ENCODE assay signal across 9 cellular contexts in the genomic region with DNA sequence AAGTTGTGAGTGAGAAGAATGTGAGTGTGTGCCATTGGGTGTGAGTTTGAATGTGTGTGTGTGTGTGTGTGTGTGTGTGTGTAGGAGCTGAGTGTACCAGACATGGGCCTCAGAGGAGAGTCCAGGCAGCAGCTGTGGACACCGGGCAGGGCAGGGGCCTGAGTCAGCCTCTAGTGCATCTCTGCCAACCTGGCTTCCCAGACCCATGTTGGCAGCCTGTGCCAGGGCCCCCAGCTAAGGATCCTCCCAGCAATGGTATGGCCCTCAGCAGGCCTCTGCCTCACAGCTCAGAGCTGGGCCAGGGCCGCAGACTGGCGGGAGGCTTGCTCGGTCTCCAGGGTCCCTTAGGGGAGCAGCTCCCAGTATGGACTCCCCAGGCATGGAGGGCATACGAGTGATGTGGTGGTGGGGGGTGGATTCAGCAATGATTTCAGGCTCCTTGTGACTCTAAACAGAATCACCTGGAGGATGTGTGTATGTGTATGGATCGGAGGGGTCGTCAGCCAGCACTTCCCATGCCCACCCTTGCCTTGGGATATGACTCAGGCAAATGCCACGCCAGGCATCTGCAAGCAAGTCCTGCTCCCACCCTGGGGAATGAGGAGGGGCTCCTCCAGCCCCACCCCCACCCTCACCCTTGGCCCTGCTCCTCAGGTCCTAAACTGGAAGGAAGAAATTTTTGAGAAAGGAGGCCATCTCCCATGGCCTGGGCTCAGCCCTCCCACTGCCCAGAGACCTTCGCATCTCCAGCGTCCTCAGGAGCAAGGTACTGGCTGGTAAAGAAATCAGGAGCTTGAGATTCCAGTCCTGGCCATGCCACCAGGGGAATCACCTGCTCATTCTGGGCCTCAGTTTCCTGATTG. TPM values are rescaled to one million over a fixed set of nuclear protein-coding genes. Genes with fewer than 3 reads are reported as not detected.
DNase-seq lines count a peak whose midpoint lies in the region; ATAC-seq, FAIRE-seq and TF ChIP-seq lines count a peak whose summit lies in the region.
"Had no signal": no experiment of that assay in that cellular context is flagged by ENCODE, and none has a peak within 500 bp of the region (broad histone marks: within the 10 kb centered on the region; RNA-seq: fewer than 3 reads in every experiment).

No MANE protein-coding gene starts in this region.

- TF ChIP-seq POLR2A in H54 (IDR thresholded peaks at IDR 0.05; ENCODE audit: low read depth, low read length) (no peak), GM18505 (IDR thresholded peaks at IDR 0.05; ENCODE audit: borderline replicate concordance, extremely low read depth, insufficient read depth, insufficient read length) (no peak)

- TF ChIP-seq CTCF in coronary artery (IDR thresholded peaks at IDR 0.05): no peak

- no peak for FAIRE-seq in H54 (lab: Jason Lieb, UNC)

- peak overlapping the region in 8 of 10 donors; percentile 27 to 86 (median 80) for H3K4me3 Mint-ChIP-seq in naive thymus-derived CD4-positive, alpha-beta T cell

- H3K4me3 ChIP-seq in coronary artery: no peak overlapping the region
- H3K4me3 ChIP-seq in naive thymus-derived CD4-positive, alpha-beta T cell (ENCODE audit: low read length): no peak overlapping the region

- POLR2A ChIA-PET in naive thymus-derived CD4-positive, alpha-beta T cell (lab: Charles Lee): interaction anchor here (1.1 kb wide), 1 partner anchor 533 kb away, joined by 3 read pairs; no protein-coding TSS in a partner anchor

- H3K36me3 Mint-ChIP-seq in naive thymus-derived CD4-positive, alpha-beta T cell: no peaks in the 10 kb centered on the region

- H3K4me1 ChIP-seq in naive thymus-derived CD4-positive, alpha-beta T cell (ENCODE audit: control insufficient read depth in 2 of 2, insufficient read depth in 2 of 2, low read length in 2 of 2): peaks cover 4 to 6% of the 10 kb centered on the region in 2 donors

- CTCF ChIA-PET in naive thymus-derived CD4-positive, alpha-beta T cell (lab: Charles Lee): interaction anchor here (1.1 kb wide), 1 partner anchor 18 kb away, joined by 4 read pairs; no protein-coding TSS in a partner anchor

- peak; percentile 46 for DNase-seq in A172 (ENCODE audit: low spot score)
- DNase-seq in H54 (ENCODE audit: insufficient read length, low spot score): peak; percentile 88
- DNase-seq in coronary artery (ENCODE audit: low spot score): peak; percentile 73
- DNase-seq in naive thymus-derived CD4-positive, alpha-beta T cell: no peak
- DNase-seq in SHP77 (lab: John Stamatoyannopoulos, UW): no peak
- DNase-seq in HCEC 1CT: no peak
- DNase-seq: foreskin fibroblast had no signal

- intact Hi-C loops in naive thymus-derived CD4-positive, alpha-beta T cell (cut with micrococcal nuclease): loop anchor here (2.0 to 10.0 kb wide), 8 partner anchors 23 to 1998 kb away; a partner anchor contains a TSS

- H3K27ac Mint-ChIP-seq in naive thymus-derived CD4-positive, alpha-beta T cell: peak overlapping the region in 7 of 9 donors; percentile 3 to 91 (median 52)

- H3K36me3 ChIP-seq in naive thymus-derived CD4-positive, alpha-beta T cell (ENCODE audit: control insufficient read depth in 2 of 3, insufficient read depth in 3 of 3, low read length in 3 of 3): no peaks in the 10 kb centered on the region

- H3K4me1 Mint-ChIP-seq in naive thymus-derived CD4-positive, alpha-beta T cell: peaks cover 4 to 24% (median 7%) of the 10 kb centered on the region in 7 donors

- H3K9me3 ChIP-seq in naive thymus-derived CD4-positive, alpha-beta T cell (ENCODE audit: control insufficient read depth in 2 of 3, low read length in 3 of 3): no peaks in the 10 kb centered on the region

- H3K27me3 ChIP-seq in naive thymus-derived CD4-positive, alpha-beta T cell (ENCODE audit: control insufficient read depth in 2 of 2, insufficient read depth in 2 of 2, low read length in 2 of 2): peaks cover 5 to 7% of the 10 kb centered on the region in 2 donors

- H3K27me3 Mint-ChIP-seq in naive thymus-derived CD4-positive, alpha-beta T cell: peaks cover 10 to 47% (median 30%) of the 10 kb centered on the region in 5 donors

- no peaks in the 10 kb centered on the region for H3K9me3 Mint-ChIP-seq in naive thymus-derived CD4-positive, alpha-beta T cell

- peak overlapping the region in 1 of 2 donors; percentile 42 for H3K27ac ChIP-seq in coronary artery
- no peak overlapping the region for H3K27ac ChIP-seq in naive thymus-derived CD4-positive, alpha-beta T cell (ENCODE audit: low read depth, low read length)

- ATAC-seq in naive thymus-derived CD4-positive, alpha-beta T cell: no peak
- no peak for ATAC-seq in GM21528 (IDR thresholded peaks at IDR 0.05; ENCODE audit: low FRiP score, unreplicated experiment)
- ATAC-seq in GM18505 (IDR thresholded peaks at IDR 0.05; ENCODE audit: unreplicated experiment): no peak

RNA-seq across cellular contexts. Expression of a gene that starts 1.8 kb away (rescaled TPM):
- total RNA-seq in A172 (2014; rRNA removed; shearing (Covaris generic)): 0.47 and 1.0 TPM in 2 replicates
- total RNA-seq in naive thymus-derived CD4-positive, alpha-beta T cell: 1 to 10 TPM in 1 of 5 experiments, under 1 TPM in 1, not detected in 3; 0.66 to 1.3 TPM
- not detected for polyA plus RNA-seq in naive thymus-derived CD4-positive, alpha-beta T cell

Comparison
In these comparisons a context has a peak if more than half of its experiments do, and no peak if none do; other contexts are left out.
1. DNase-seq: peak in A172 (single experiment), H54 (single experiment) and coronary artery (single experiment); none in naive thymus-derived CD4-positive, alpha-beta T cell (0 of 9), SHP77 (0 of 2) and HCEC 1CT (single experiment).